Comparison of ENCODE assay signal across 1 cellular context in genomic region chr6:108684809-108685329, GRCh38.
TF ChIP-seq lines count a peak whose summit lies in the region.

No MANE protein-coding gene starts in this region.

TF ChIP-seq in HEK293, 187 proteins besides CTCF, POLR2A, EP300 and RAD21 (continued from another document and continues in another):
- TF ChIP-seq ZNF518A (tag by site-specific recombination; conservative IDR thresholded peaks at IDR 0.05; ENCODE audit: low read depth) (no peak), ZNF776 (tag by site-specific recombination; IDR thresholded peaks at IDR 0.05; ENCODE audit: borderline replicate concordance) (no peak), ZSCAN18 (tag by site-specific recombination; IDR thresholded peaks at IDR 0.05) (no peak), FEZF1 (tag by site-specific recombination; IDR thresholded peaks at IDR 0.05) (peak; percentile 99), OSR2 (tag by site-specific recombination; IDR thresholded peaks at IDR 0.05) (peak; percentile 85), ZBTB26 (tag by site-specific recombination; optimal IDR thresholded peaks at IDR 0.05) (no peak), ZNF302 (tag by site-specific recombination; IDR thresholded peaks at IDR 0.05; ENCODE audit: low read depth) (no peak), ZNF514 (tag by site-specific recombination; IDR thresholded peaks at IDR 0.05) (no peak), ZNF133 (tag by site-specific recombination; IDR thresholded peaks at IDR 0.05) (no peak), ZNF792 (tag by site-specific recombination; IDR thresholded peaks at IDR 0.05) (no peak), ZNF391 (tag by site-specific recombination; IDR thresholded peaks at IDR 0.05; ENCODE audit: borderline replicate concordance, low read depth) (no peak), BCL11B (tag by site-specific recombination; IDR thresholded peaks at IDR 0.05; ENCODE audit: low read depth) (no peak), ZNF112 (tag by site-specific recombination; IDR thresholded peaks at IDR 0.05) (no peak), ZNF677 (tag by site-specific recombination; IDR thresholded peaks at IDR 0.05) (no peak), ZNF311 (tag by site-specific recombination; IDR thresholded peaks at IDR 0.05; ENCODE audit: borderline replicate concordance) (no peak), RBAK (tag by site-specific recombination; IDR thresholded peaks at IDR 0.05) (no peak), HIC1 (tag by site-specific recombination; IDR thresholded peaks at IDR 0.05) (peak; percentile 61; the same call in 1 of the 2 replicates), EGR2 (tag by site-specific recombination; IDR thresholded peaks at IDR 0.05; ENCODE audit: low read depth) (no peak), ZNF423 (tag by site-specific recombination; IDR thresholded peaks at IDR 0.05) (no peak), ZNF202 (tag by site-specific recombination; IDR thresholded peaks at IDR 0.05; ENCODE audit: borderline replicate concordance) (no peak), ZNF664 (tag by site-specific recombination; IDR thresholded peaks at IDR 0.05) (no peak), ZNF544 (tag by site-specific recombination; IDR thresholded peaks at IDR 0.05) (no peak), ZNF280D (tag by site-specific recombination; IDR thresholded peaks at IDR 0.05) (no peak), ZNF549 (tag by site-specific recombination; IDR thresholded peaks at IDR 0.05) (no peak), TRIM28 (IDR thresholded peaks at IDR 0.05; ENCODE audit: borderline replicate concordance, low read length) (peak; percentile 99), MYNN (tag by site-specific recombination; IDR thresholded peaks at IDR 0.05; ENCODE audit: borderline replicate concordance) (peak; percentile 75), SP2 (tag by site-specific recombination; IDR thresholded peaks at IDR 0.05) (no peak), INSM2 (tag by site-specific recombination; IDR thresholded peaks at IDR 0.05) (peak; percentile 74), KLF16 (tag by site-specific recombination; IDR thresholded peaks at IDR 0.05) (no peak), ZBTB10 (tag by site-specific recombination; IDR thresholded peaks at IDR 0.05) (no peak), HOXC10 (CRISPR knock-in tag; IDR thresholded peaks at IDR 0.05) (0 out of 2 replicates have a peak, but pooled peaks have one; percentile 59), WT1 (tag by site-specific recombination; IDR thresholded peaks at IDR 0.05) (peak; percentile 72), ZNF280C (tag by site-specific recombination; IDR thresholded peaks at IDR 0.05) (no peak), ZFP41 (tag by site-specific recombination; IDR thresholded peaks at IDR 0.05; ENCODE audit: borderline replicate concordance) (no peak), ZNF404 (tag by site-specific recombination; IDR thresholded peaks at IDR 0.05) (no peak), SETDB1 (IDR thresholded peaks at IDR 0.05; ENCODE audit: insufficient read length, low read length) (no peak), ZNF521 (tag by site-specific recombination; IDR thresholded peaks at IDR 0.05) (no peak), PRDM1 (tag by site-specific recombination; IDR thresholded peaks at IDR 0.05) (peak; percentile 37; the same call in 1 of the 2 replicates), ZBTB44 (tag by site-specific recombination; IDR thresholded peaks at IDR 0.05) (peak; percentile 19; the same call in 1 of the 2 replicates)
